ENCODE assay signal across 8 cellular contexts in genomic region chr2:216606551-216607527, GRCh38. TPM values are rescaled to one million over a fixed set of nuclear protein-coding genes. Genes with fewer than 3 reads are reported as not detected.
DNase-seq lines count a peak whose midpoint lies in the region; ATAC-seq lines count a peak whose summit lies in the region.

No MANE protein-coding gene starts in this region.

- H3K4me3 ChIP-seq in Karpas-422 (ENCODE audit: low read length) (peak overlapping the region; percentile 59), neuron (ENCODE audit: low read length) (peak overlapping the region; percentile 33)

- peak overlapping the region; percentile 56 for H3K4me2 ChIP-seq in Karpas-422 (ENCODE audit: low read depth, low read length, poor library complexity, severe bottlenecking)

- no peak overlapping the region for H3K27ac ChIP-seq in Karpas-422 (ENCODE audit: low read length)

- H3K27me3 ChIP-seq in Karpas-422 (ENCODE audit: low read length): no peaks in the 10 kb centered on the region
- no peaks in the 10 kb centered on the region for H3K27me3 ChIP-seq in neuron (ENCODE audit: insufficient read depth, low read length)

- H3K4me1 ChIP-seq in Karpas-422 (ENCODE audit: low read length): peaks cover 11% of the 10 kb centered on the region
- peaks cover 19% of the 10 kb centered on the region for H3K4me1 ChIP-seq in neuron (ENCODE audit: insufficient read depth, low read length)

- no peaks in the 10 kb centered on the region for H4K20me1 ChIP-seq in Karpas-422 (ENCODE audit: insufficient read depth, low read depth, low read length)

- H3K79me2 ChIP-seq in Karpas-422 (ENCODE audit: low read length): no peaks in the 10 kb centered on the region

- H3K36me3 ChIP-seq in Karpas-422 (ENCODE audit: insufficient read depth, low read length) (no peaks in the 10 kb centered on the region), neuron (ENCODE audit: insufficient read depth, low read length) (no peaks in the 10 kb centered on the region)

- peak overlapping the region; percentile 89; the same call in 1 of the 2 replicates for H2AFZ ChIP-seq in Karpas-422 (ENCODE audit: low read length)
- H2AFZ ChIP-seq in neuron (ENCODE audit: low read depth, low read length): peak overlapping the region; percentile 66

- intact Hi-C loops in left ventricle myocardium superior (cut with micrococcal nuclease): no loop called here

- H3K9me3 ChIP-seq in Karpas-422 (ENCODE audit: low read length): no peaks in the 10 kb centered on the region
- H3K9me3 ChIP-seq in neuron (ENCODE audit: low read length): no peaks in the 10 kb centered on the region

- DNase-seq in DMS79 (lab: John Stamatoyannopoulos, UW): peak; percentile 74
- DNase-seq in Karpas-422: peak; percentile 59
- DNase-seq in activated CD8-positive, alpha-beta memory T cell treated with anti-CD3 and anti-CD28 coated beads, Interleukin-2, amount 50 U/mL, for 4 hours: peak; percentile 58
- no peak for DNase-seq in ureter (ENCODE audit: low spot score)
- DNase-seq in NCI-H1048 (lab: John Stamatoyannopoulos, UW): no peak
- no peak for DNase-seq in left ventricle myocardium superior

- H3K9me2 ChIP-seq in Karpas-422 (replicated peaks; ENCODE audit: insufficient read depth, low read length): no peaks in the 10 kb centered on the region

- peak; percentile 87 for ATAC-seq in GM21515 (IDR thresholded peaks at IDR 0.05; ENCODE audit: unreplicated experiment)
- ATAC-seq in left ventricle myocardium superior: no peak

- peak overlapping the region; percentile 49 for H3K9ac ChIP-seq in Karpas-422 (ENCODE audit: low read length)

RNA-seq across cellular contexts. Expression of gene IGFBP2, which starts 26.4 kb away (rescaled TPM):
- total RNA-seq in Karpas-422 (2014; rRNA removed; shearing (Covaris generic); ENCODE audit: low replicate concordance): not detected in 2 replicates
- 210 TPM for total RNA-seq in ureter
- total RNA-seq in left ventricle myocardium superior: 50.7 TPM

Comparison
In these comparisons a context has a peak if more than half of its experiments do, and no peak if none do; other contexts are left out.
1. DNase-seq: peak in DMS79 (single experiment), Karpas-422 (single experiment) and activated CD8-positive, alpha-beta memory T cell treated with anti-CD3 and anti-CD28 coated beads, Interleukin-2, amount 50 U/mL, for 4 hours (single experiment); none in ureter (single experiment), NCI-H1048 (single experiment) and left ventricle myocardium superior (single experiment).
2. RNA of gene IGFBP2, which starts 26.4 kb away (total RNA-seq): 210 TPM in ureter (single experiment) and 50.7 TPM in left ventricle myocardium superior (single experiment); not detected in Karpas-422; every median in the first group is over 10 times any median in the second.